In the genomic region with DNA sequence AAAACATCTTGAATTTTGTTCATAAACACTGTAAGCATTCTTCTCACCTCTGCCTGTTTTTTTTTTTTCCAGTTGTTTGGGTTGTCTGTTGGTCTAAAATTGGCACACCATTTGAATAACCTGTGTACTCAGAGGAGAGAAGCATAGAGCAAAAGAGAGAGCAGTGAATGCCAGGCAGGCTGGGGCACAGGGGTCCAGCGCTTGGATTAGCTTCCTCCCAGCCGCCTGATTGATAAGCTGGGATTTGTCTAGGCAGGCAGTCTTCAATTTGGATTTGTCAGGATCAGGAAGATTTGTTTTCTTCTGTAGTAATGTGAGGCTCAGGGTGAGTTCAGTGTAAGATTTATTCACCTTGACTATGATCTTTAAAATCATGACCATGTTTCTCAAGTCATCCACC, we compare ENCODE assay signal across 21 cellular contexts.
"Had no signal": no experiment of that assay in that cellular context is flagged by ENCODE, and none has a peak within 500 bp of the region (broad histone marks: within the 10 kb centered on the region; RNA-seq: fewer than 3 reads in every experiment).

No MANE protein-coding gene starts in this region.

- H3K36me3 Mint-ChIP-seq: naive thymus-derived CD8-positive, alpha-beta T cell had no signal

- H3K4me1 Mint-ChIP-seq: naive thymus-derived CD8-positive, alpha-beta T cell had no signal

- H3K27me3 ChIP-seq: colonic mucosa, heart right ventricle, ovary, stomach, transverse colon had no signal

- H3K9me3 Mint-ChIP-seq: neural crest cell had no signal

- H3K4me3 Mint-ChIP-seq: naive thymus-derived CD8-positive, alpha-beta T cell; neural crest cell had no signal

- H3K36me3 ChIP-seq: colonic mucosa, heart right ventricle, ovary, stomach, thoracic aorta, transverse colon had no signal

- H3K27ac Mint-ChIP-seq: naive thymus-derived CD8-positive, alpha-beta T cell had no signal

- H3K4me3 ChIP-seq: colonic mucosa, heart right ventricle, mucosa of descending colon, ovary, stomach, thoracic aorta, transverse colon had no signal

- ATAC-seq: esophagus mucosa; left lobe of liver; mucosa of descending colon; naive thymus-derived CD8-positive, alpha-beta T cell; right cardiac atrium had no signal

- H3K27ac ChIP-seq: colonic mucosa, heart right ventricle, ovary, stomach, thoracic aorta, transverse colon had no signal

- H3K4me1 ChIP-seq: colonic mucosa, heart right ventricle, stomach, transverse colon had no signal

- DNase-seq: colonic mucosa; effector CD8-positive, alpha-beta T cell; heart right ventricle; hypothalamus; islet precursor cell; mammary epithelial cell; mucosa of descending colon; naive thymus-derived CD8-positive, alpha-beta T cell; nucleus accumbens; ovary; right cardiac atrium; small intestine; stimulated activated CD4-positive, alpha-beta T cell treated with anti-CD3 and anti-CD28 coated beads, Interleukin-12 subunit alpha, Interleukin-12 subunit beta, amount 100 ng/mL, for 4 hours; stimulated activated naive CD4-positive, alpha-beta T cell; stomach; substantia nigra; transverse colon had no signal

- H3K9me3 ChIP-seq: colonic mucosa, heart right ventricle, mucosa of descending colon, ovary, stomach, thoracic aorta, transverse colon had no signal
